Comparison of ENCODE assay signal across 1 cellular context in the genomic region with DNA sequence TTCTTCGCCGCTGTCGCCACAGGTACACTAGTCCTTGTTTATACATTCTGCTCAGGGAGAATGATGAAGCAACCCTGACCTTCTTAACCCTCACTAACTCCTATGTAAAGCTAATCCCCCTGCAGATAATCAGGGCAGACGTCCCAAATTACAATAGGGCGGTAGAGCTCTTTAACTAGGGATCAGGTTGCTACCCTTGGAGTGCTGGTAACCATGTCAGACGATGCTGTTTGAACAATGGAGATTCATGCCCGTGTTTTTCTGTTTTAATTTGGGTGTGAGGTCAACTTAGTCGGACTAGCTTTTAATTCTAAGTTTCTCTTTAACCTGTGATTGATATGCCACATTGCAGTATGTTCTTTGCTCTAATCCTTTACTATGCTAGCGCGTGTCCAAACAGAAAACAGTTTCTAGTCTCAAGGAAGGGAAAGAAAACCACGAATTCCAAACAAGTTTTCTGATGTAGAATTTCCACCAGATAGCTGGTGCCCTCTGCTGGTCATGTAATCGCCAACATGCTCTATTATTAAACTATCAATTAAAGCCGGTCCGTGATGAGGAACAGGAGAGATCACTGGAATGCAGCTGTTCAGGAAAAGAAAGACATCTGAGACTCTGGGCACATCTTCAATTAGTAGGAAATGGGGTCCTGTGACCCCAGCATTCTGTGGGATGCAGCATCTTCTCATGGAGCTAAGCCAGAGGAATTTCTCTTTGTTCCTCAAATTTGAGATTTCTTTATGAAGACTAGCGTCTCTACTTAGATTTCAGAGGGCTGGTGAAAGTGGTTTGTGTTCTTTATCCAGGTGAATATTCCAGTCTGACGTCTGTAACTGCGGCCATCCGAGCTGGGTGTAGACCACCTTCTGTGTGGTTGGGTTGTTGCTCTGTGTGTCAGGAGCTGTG.
TF ChIP-seq lines count a peak whose summit lies in the region.

No MANE protein-coding gene starts in this region.

TF ChIP-seq in IMR-90, 13 proteins besides CTCF, POLR2A, EP300 and RAD21 (continued from another document):
- TF ChIP-seq MXI1 (IDR thresholded peaks at IDR 0.05; ENCODE audit: borderline replicate concordance, low read depth, low read length), result no peak
